ENCODE assay signal across 15 cellular contexts in genomic region chr4:186920486-186920885, GRCh38.
DNase-seq lines count a peak whose midpoint lies in the region; ATAC-seq and TF ChIP-seq lines count a peak whose summit lies in the region.
"Had no signal": no experiment of that assay in that cellular context is flagged by ENCODE, and none has a peak within 500 bp of the region (broad histone marks: within the 10 kb centered on the region; RNA-seq: fewer than 3 reads in every experiment).

No MANE protein-coding gene starts in this region.

- TF ChIP-seq POLR2A in gastrocnemius medialis (IDR thresholded peaks at IDR 0.05), result no peak

- peaks cover 0 to 6% (median 4%) of the 10 kb centered on the region in 7 donors for H3K9me3 Mint-ChIP-seq in CD14-positive monocyte

- no peak overlapping the region for H3K9ac ChIP-seq in muscle layer of colon (ENCODE audit: low read length)

- H3K36me3 Mint-ChIP-seq in CD14-positive monocyte, result no peaks in the 10 kb centered on the region

- H3K27me3 ChIP-seq in muscle layer of colon (ENCODE audit: control insufficient read depth in 1 of 2, insufficient read depth in 2 of 2, low read length in 2 of 2) (no peaks in the 10 kb centered on the region), gastrocnemius medialis (no peaks in the 10 kb centered on the region)
- H3K27me3 ChIP-seq: sigmoid colon, upper lobe of left lung had no signal

- H3K4me1 ChIP-seq in muscle layer of colon (ENCODE audit: insufficient read depth, low read length) (peaks cover 37% of the 10 kb centered on the region), gastrocnemius medialis (no peaks in the 10 kb centered on the region)
- H3K4me1 ChIP-seq: upper lobe of left lung had no signal

- intact Hi-C loops in gastrocnemius medialis (cut with DNase I; ENCODE audit: low total_unique reads) (no loop called here), CD14-positive monocyte (cut with micrococcal nuclease) (no loop called here)

- H3K9me3 ChIP-seq in muscle layer of colon (ENCODE audit: low read length), result no peaks in the 10 kb centered on the region
- H3K9me3 ChIP-seq in gastrocnemius medialis, result no peaks in the 10 kb centered on the region
- H3K9me3 ChIP-seq: sigmoid colon, upper lobe of left lung had no signal

- no peak for TF ChIP-seq CTCF in choroid plexus epithelial cell (conservative IDR thresholded peaks at IDR 0.05; ENCODE audit: low read depth, low read length)
- TF ChIP-seq CTCF in gastrocnemius medialis (IDR thresholded peaks at IDR 0.05 in 4 of 5, conservative IDR thresholded peaks at IDR 0.05 in 1 of 5), result no peak
- TF ChIP-seq CTCF in CD14-positive monocyte (IDR thresholded peaks at IDR 0.05), result no peak

- H3K4me3 ChIP-seq in choroid plexus epithelial cell (ENCODE audit: low read depth, low read length) (no peak overlapping the region), muscle layer of colon (ENCODE audit: low read depth in 1 of 2, low read length in 2 of 2) (no peak overlapping the region), gastrocnemius medialis (no peak overlapping the region)
- H3K4me3 ChIP-seq: sigmoid colon, upper lobe of left lung had no signal

- ATAC-seq in gastrocnemius medialis (no peak), GM19452 (IDR thresholded peaks at IDR 0.05; ENCODE audit: unreplicated experiment) (no peak), GM21825 (IDR thresholded peaks at IDR 0.05; ENCODE audit: unreplicated experiment) (no peak)

- H3K27ac ChIP-seq in muscle layer of colon (ENCODE audit: low read depth, low read length) (peak overlapping the region; percentile 64), gastrocnemius medialis (no peak overlapping the region)
- H3K27ac ChIP-seq: sigmoid colon, upper lobe of left lung had no signal

- DNase-seq in ACHN (peak; percentile 22), LHCN-M2 (ENCODE audit: low read depth) (peak; percentile 83), choroid plexus epithelial cell (ENCODE audit: low read depth) (peak; percentile 83), gastrocnemius medialis (no peak), CD14-positive monocyte (ENCODE audit: low spot score) (no peak)
- DNase-seq: AML-193, DMS79, NCI-H1048, NCI-H82, sigmoid colon, upper lobe of left lung had no signal

- H3K4me1 Mint-ChIP-seq in CD14-positive monocyte, result no peaks in the 10 kb centered on the region

- H3K27ac Mint-ChIP-seq in CD14-positive monocyte, result no peak overlapping the region
- H3K27ac Mint-ChIP-seq: activated T-helper 1 cell treated with anti-CD3 and anti-CD28 coated beads, Interleukin-12 subunit alpha, Interleukin-12 subunit beta, Interleukin-2, Interleukin-4 antibody, amounts not matched to agents 30 ng/mL and 10 ng/mL and 1 ng/mL, durations not matched to agents 14 hours and 24 hours and 36 hours had no signal

- in situ Hi-C loops in ACHN (cut with HindIII; ENCODE audit: low pct_ligation_motif_present, low pct_unique_long_range_greater_than_20kb, low sequenced_read_pairs) (no loop called here), gastrocnemius medialis (cut with MboI; ENCODE audit: low sequenced_read_pairs in 4 of 4) (no loop called here)

- no peak overlapping the region for H3K4me3 Mint-ChIP-seq in CD14-positive monocyte
- H3K4me3 Mint-ChIP-seq: activated T-helper 1 cell treated with anti-CD3 and anti-CD28 coated beads, Interleukin-12 subunit alpha, Interleukin-12 subunit beta, Interleukin-2, Interleukin-4 antibody, amounts not matched to agents 30 ng/mL and 10 ng/mL and 1 ng/mL, durations not matched to agents 14 hours and 24 hours and 36 hours had no signal

- no peaks in the 10 kb centered on the region for H3K36me3 ChIP-seq in muscle layer of colon (ENCODE audit: insufficient read depth, low read length)
- no peaks in the 10 kb centered on the region for H3K36me3 ChIP-seq in gastrocnemius medialis
- H3K36me3 ChIP-seq: sigmoid colon, upper lobe of left lung had no signal

- H3K27me3 Mint-ChIP-seq in CD14-positive monocyte (ENCODE audit: low read depth in 3 of 3), result no peaks in the 10 kb centered on the region

Comparison
In these comparisons a context has a peak if more than half of its experiments do, and no peak if none do; other contexts are left out.
1. DNase-seq: peak in ACHN (single experiment), LHCN-M2 (single experiment) and choroid plexus epithelial cell (single experiment); none in gastrocnemius medialis (0 of 2) and CD14-positive monocyte (single experiment).